32 cellular contexts compared by ENCODE assay signal in genomic region chr5:21654551-21654950, GRCh38.
"Had no signal": no experiment of that assay in that cellular context is flagged by ENCODE, and none has a peak within 500 bp of the region (broad histone marks: within the 10 kb centered on the region; RNA-seq: fewer than 3 reads in every experiment).

No MANE protein-coding gene starts in this region.

- H3K4me3 ChIP-seq: MG63 had no signal

- H3K27me3 ChIP-seq: MG63 had no signal

- H3K9me3 ChIP-seq: MG63 had no signal

- DNase-seq: Karpas-422, Kasumi-1, MG63, MM.1S, MV-4-11, NCI-H1048, NCI-H1092, NCI-H1092 treated with DMSO at 0.1 percent for 48 hours, NCI-H1105, NCI-H1105 treated with DMSO at 0.1 percent for 48 hours, NCI-H1417, NCI-H1417 treated with DMSO at 0.1 percent for 48 hours, NCI-H1436, NCI-H1436 treated with DMSO at 0.1 percent for 48 hours, NCI-H146, NCI-H1694, NCI-H1694 treated with DMSO at 0.1 percent for 48 hours, NCI-H187, NCI-H187 treated with DMSO at 0.1 percent for 48 hours, NCI-H1930, NCI-H2029, NCI-H2029 treated with DMSO at 0.1 percent for 48 hours, NCI-H2081, NCI-H2081 treated with DMSO at 0.1 percent for 48 hours, NCI-H2107, NCI-H2171, NCI-H2171 treated with DMSO at 0.1 percent for 48 hours, NCI-H2227 treated with DMSO at 0.1 percent for 48 hours, NCI-H226, NCI-H345, NCI-H510A, NCI-H510A treated with DMSO at 0.1 percent for 48 hours had no signal

- H3K36me3 ChIP-seq: MG63 had no signal
